11 cellular contexts compared by ENCODE assay signal in the genomic region with DNA sequence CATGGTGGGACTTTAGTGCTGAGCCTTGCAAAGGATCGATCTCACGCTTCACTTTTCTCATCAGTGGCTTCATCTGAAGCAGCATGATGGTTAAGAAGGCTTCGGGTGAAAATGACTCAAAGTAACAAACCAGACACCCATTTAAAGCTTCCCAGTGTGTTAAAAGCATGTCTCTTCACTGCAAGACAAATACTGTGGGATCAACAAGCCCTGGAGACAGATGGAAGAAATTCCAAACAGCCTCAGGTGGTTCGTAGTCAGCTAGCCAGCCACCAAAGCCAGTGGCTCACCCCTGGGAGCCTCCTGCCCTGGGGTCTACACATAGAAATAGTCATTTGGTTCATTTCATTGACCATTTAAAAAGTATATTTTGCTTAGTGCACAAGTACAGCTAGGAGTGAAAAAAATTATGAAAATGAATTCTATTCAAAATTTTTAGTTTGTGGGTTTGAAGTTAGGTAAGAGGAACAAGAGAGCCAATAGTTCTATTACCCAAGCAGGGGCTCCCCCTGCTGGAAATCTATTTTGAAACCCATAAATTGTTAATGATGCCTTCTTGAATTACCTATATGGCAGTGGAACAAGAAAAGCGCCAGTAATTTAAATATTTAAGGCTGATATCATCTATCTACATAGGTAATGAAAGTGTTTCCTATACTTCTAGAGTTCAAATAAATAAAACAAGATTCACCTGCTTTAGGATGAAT. TPM values are rescaled to one million over a fixed set of nuclear protein-coding genes. Genes with fewer than 3 reads are reported as not detected.
DNase-seq lines count a peak whose midpoint lies in the region; ATAC-seq and TF ChIP-seq lines count a peak whose summit lies in the region.
"Had no signal": no experiment of that assay in that cellular context is flagged by ENCODE, and none has a peak within 500 bp of the region (broad histone marks: within the 10 kb centered on the region; RNA-seq: fewer than 3 reads in every experiment).

No MANE protein-coding gene starts in this region.

- no peaks in the 10 kb centered on the region for H3K4me1 Mint-ChIP-seq in immature natural killer cell
- no peaks in the 10 kb centered on the region for H3K4me1 Mint-ChIP-seq in activated T-helper 2 cell treated with anti-CD3 and anti-CD28 coated beads, Interferon-gamma antibody, Interleukin-2, Interleukin-4, amounts not matched to agents 10 μg/mL and 5 μg/mL and 100 μg/mL, durations not matched to agents 14 hours and 24 hours and 36 hours (ENCODE audit: low read depth)

- H2AFZ ChIP-seq in OCI-LY3 (ENCODE audit: low read depth, low read length): no peak overlapping the region

- no peaks in the 10 kb centered on the region for H3K79me2 ChIP-seq in OCI-LY3 (ENCODE audit: low read length)

- H3K9ac ChIP-seq in OCI-LY3 (ENCODE audit: low read length): no peak overlapping the region

- DNase-seq in left ventricle myocardium inferior (no peak), right atrium auricular region (ENCODE audit: low spot score) (no peak), fibroblast of the aortic adventitia (ENCODE audit: low read depth) (peak; percentile 30), immature natural killer cell (no peak)
- DNase-seq in activated T-helper 2 cell treated with anti-CD3 and anti-CD28 coated beads, Interferon-gamma antibody, Interleukin-2, Interleukin-4, amounts not matched to agents 10 μg/mL and 5 μg/mL and 100 μg/mL, durations not matched to agents 14 hours and 24 hours and 36 hours (ENCODE audit: low spot score): no peak
- DNase-seq: activated T-cell treated with anti-CD3 and anti-CD28 coated beads, Interleukin-2, amount 50 U/mL, for 24 hours; GF-D8; stimulated activated CD4-positive, alpha-beta T cell treated with anti-CD3 and anti-CD28 coated beads, Interleukin-2, amount 100 ng/mL, for 48 hours had no signal

- H3K36me3 Mint-ChIP-seq in immature natural killer cell: no peaks in the 10 kb centered on the region
- no peaks in the 10 kb centered on the region for H3K36me3 Mint-ChIP-seq in activated T-helper 2 cell treated with anti-CD3 and anti-CD28 coated beads, Interferon-gamma antibody, Interleukin-2, Interleukin-4, amounts not matched to agents 10 μg/mL and 5 μg/mL and 100 μg/mL, durations not matched to agents 14 hours and 24 hours and 36 hours (ENCODE audit: low read depth)

- ATAC-seq in GM21367 (IDR thresholded peaks at IDR 0.05; ENCODE audit: unreplicated experiment) (no peak), GM21529 (IDR thresholded peaks at IDR 0.05; ENCODE audit: unreplicated experiment) (no peak)

- peaks cover 2 to 6% (median 4%) of the 10 kb centered on the region in 3 donors for H3K27me3 Mint-ChIP-seq in immature natural killer cell (ENCODE audit: low read depth in 3 of 3)
- H3K27me3 Mint-ChIP-seq in activated T-helper 2 cell treated with anti-CD3 and anti-CD28 coated beads, Interferon-gamma antibody, Interleukin-2, Interleukin-4, amounts not matched to agents 10 μg/mL and 5 μg/mL and 100 μg/mL, durations not matched to agents 14 hours and 24 hours and 36 hours (ENCODE audit: low read depth): peaks cover 2% of the 10 kb centered on the region

- no peak overlapping the region for H3K27ac ChIP-seq in left ventricle myocardium inferior (replicated peaks)
- no peak overlapping the region for H3K27ac ChIP-seq in right atrium auricular region
- H3K27ac ChIP-seq in OCI-LY3 (ENCODE audit: low read length): no peak overlapping the region

- H3K27me3 ChIP-seq in left ventricle myocardium inferior (ENCODE audit: low read depth): no peaks in the 10 kb centered on the region
- no peaks in the 10 kb centered on the region for H3K27me3 ChIP-seq in right atrium auricular region
- H3K27me3 ChIP-seq in OCI-LY3 (ENCODE audit: low read depth, low read length): no peaks in the 10 kb centered on the region

- no peaks in the 10 kb centered on the region for H3K9me3 ChIP-seq in left ventricle myocardium inferior (replicated peaks)
- H3K9me3 ChIP-seq in right atrium auricular region: no peaks in the 10 kb centered on the region
- H3K9me3 ChIP-seq in OCI-LY3 (ENCODE audit: insufficient read depth, low read length): no peaks in the 10 kb centered on the region

- H3K36me3 ChIP-seq in left ventricle myocardium inferior (no peaks in the 10 kb centered on the region), right atrium auricular region (no peaks in the 10 kb centered on the region), OCI-LY3 (replicated peaks; ENCODE audit: low read depth, low read length) (no peaks in the 10 kb centered on the region)

- H4K20me1 ChIP-seq in OCI-LY3 (ENCODE audit: insufficient read depth, low read length): no peaks in the 10 kb centered on the region

- no peak overlapping the region for H3K4me3 ChIP-seq in left ventricle myocardium inferior
- H3K4me3 ChIP-seq in right atrium auricular region: no peak overlapping the region
- no peak overlapping the region for H3K4me3 ChIP-seq in OCI-LY3 (ENCODE audit: low read length)
- H3K4me3 ChIP-seq in fibroblast of the aortic adventitia (ENCODE audit: low read depth, low read length): no peak overlapping the region

- no peaks in the 10 kb centered on the region for H3K9me3 Mint-ChIP-seq in immature natural killer cell
- H3K9me3 Mint-ChIP-seq in activated T-helper 2 cell treated with anti-CD3 and anti-CD28 coated beads, Interferon-gamma antibody, Interleukin-2, Interleukin-4, amounts not matched to agents 10 μg/mL and 5 μg/mL and 100 μg/mL, durations not matched to agents 14 hours and 24 hours and 36 hours: no peaks in the 10 kb centered on the region
- H3K9me3 Mint-ChIP-seq: activated T-cell treated with anti-CD3 and anti-CD28 coated beads, Interleukin-2, amount 50 U/mL, for 24 hours had no signal

- no peak overlapping the region for H3K4me2 ChIP-seq in OCI-LY3 (ENCODE audit: low read length)

- no peak overlapping the region for H3K27ac Mint-ChIP-seq in immature natural killer cell
- no peak overlapping the region for H3K27ac Mint-ChIP-seq in activated T-helper 2 cell treated with anti-CD3 and anti-CD28 coated beads, Interferon-gamma antibody, Interleukin-2, Interleukin-4, amounts not matched to agents 10 μg/mL and 5 μg/mL and 100 μg/mL, durations not matched to agents 14 hours and 24 hours and 36 hours
- H3K27ac Mint-ChIP-seq: activated T-cell treated with anti-CD3 and anti-CD28 coated beads, Interleukin-2, amount 50 U/mL, for 24 hours had no signal

- intact Hi-C loops in left ventricle myocardium inferior (cut with micrococcal nuclease): no loop called here
- intact Hi-C loops in activated T-helper 2 cell treated with anti-CD3 and anti-CD28 coated beads, Interferon-gamma antibody, Interleukin-2, Interleukin-4, amounts not matched to agents 10 μg/mL and 5 μg/mL and 100 μg/mL, durations not matched to agents 14 hours and 24 hours and 36 hours (cut with micrococcal nuclease): no loop called here

- no peak overlapping the region for H3K4me3 Mint-ChIP-seq in immature natural killer cell
- H3K4me3 Mint-ChIP-seq in activated T-helper 2 cell treated with anti-CD3 and anti-CD28 coated beads, Interferon-gamma antibody, Interleukin-2, Interleukin-4, amounts not matched to agents 10 μg/mL and 5 μg/mL and 100 μg/mL, durations not matched to agents 14 hours and 24 hours and 36 hours (ENCODE audit: low read depth): no peak overlapping the region
- H3K4me3 Mint-ChIP-seq: activated T-cell treated with anti-CD3 and anti-CD28 coated beads, Interleukin-2, amount 50 U/mL, for 24 hours had no signal

- no peaks in the 10 kb centered on the region for H3K4me1 ChIP-seq in left ventricle myocardium inferior
- no peaks in the 10 kb centered on the region for H3K4me1 ChIP-seq in right atrium auricular region
- H3K4me1 ChIP-seq in OCI-LY3 (ENCODE audit: low read length): no peaks in the 10 kb centered on the region

- TF ChIP-seq CTCF in left ventricle myocardium inferior (IDR thresholded peaks at IDR 0.05; ENCODE audit: borderline replicate concordance): peak; percentile 53
- peak in 1 of 2 donors; percentile 49 for TF ChIP-seq CTCF in right atrium auricular region (IDR thresholded peaks at IDR 0.05)
- TF ChIP-seq CTCF in OCI-LY3 (IDR thresholded peaks at IDR 0.05; ENCODE audit: low read depth, low read length): peak; percentile 40
- TF ChIP-seq CTCF in fibroblast of the aortic adventitia (IDR thresholded peaks at IDR 0.05; ENCODE audit: insufficient read depth, low read length): peak; percentile 37

RNA-seq across cellular contexts. Expression of gene PMP22, which starts 51.6 kb away (rescaled TPM):
- total RNA-seq in left ventricle myocardium inferior (135 TPM), right atrium auricular region (100 to 1,000 TPM; 160 to 164 TPM), fibroblast of the aortic adventitia (ENCODE audit: low replicate concordance) (111 and 115 TPM in 2 replicates)
- under 1 TPM in 1 of 3 donors, not detected in 2; 0.38 TPM for polyA plus RNA-seq in immature natural killer cell
- 1.2 and 1.6 TPM in 2 replicates for total RNA-seq in activated T-helper 2 cell treated with anti-CD3 and anti-CD28 coated beads, Interferon-gamma antibody, Interleukin-2, Interleukin-4, amounts not matched to agents 10 μg/mL and 5 μg/mL and 100 μg/mL, durations not matched to agents 14 hours and 24 hours and 36 hours

Comparison
In these comparisons a context has a peak if more than half of its experiments do, and no peak if none do; other contexts are left out.
1. RNA of gene PMP22, which starts 51.6 kb away (total RNA-seq): 160 to 164 TPM in right atrium auricular region, 135 TPM in left ventricle myocardium inferior (single experiment) and 111 to 115 TPM in fibroblast of the aortic adventitia; 1.2 to 1.6 TPM in activated T-helper 2 cell treated with anti-CD3 and anti-CD28 coated beads, Interferon-gamma antibody, Interleukin-2, Interleukin-4, amounts not matched to agents 10 μg/mL and 5 μg/mL and 100 μg/mL, durations not matched to agents 14 hours and 24 hours and 36 hours; every median in the first group is over 10 times any median in the second.